8 cellular contexts compared by ENCODE assay signal in genomic region chr16:4371481-4372314, GRCh38. TPM values are rescaled to one million over a fixed set of nuclear protein-coding genes. Genes with fewer than 3 reads are reported as not detected.
DNase-seq lines count a peak whose midpoint lies in the region; TF ChIP-seq lines count a peak whose summit lies in the region.

TSS of gene VASN (plus strand) at chr16:4371848. CDS start at chr16:4380878, 9,030 bp downstream.

- 2% methylated on average over 86 of the region's 86 CpGs for WGBS in liver

- peak within 1 kb of the TSS; percentile 73 to 81 for H3K9ac ChIP-seq in liver (ENCODE audit: low read depth in 1 of 2, low read length in 2 of 2)

- no peak for TF ChIP-seq CTCF in liver (IDR thresholded peaks at IDR 0.05; ENCODE audit: low read depth, low read length, missing input control)

- no peaks in the 10 kb centered on the region for H3K9me3 ChIP-seq in liver (ENCODE audit: control insufficient read depth in 4 of 4, low read length in 3 of 4)

- in situ Hi-C loops in GM18951 (cut with MboI; ENCODE audit: low sequenced_read_pairs, unreplicated experiment), result no loop called here

- peak; percentile 63 for TF ChIP-seq POLR2A in GM18951 (IDR thresholded peaks at IDR 0.05; ENCODE audit: extremely low read depth, insufficient read depth, insufficient read length)

- H3K27me3 ChIP-seq in liver (ENCODE audit: control insufficient read depth in 4 of 4, insufficient read depth in 4 of 4, low read length in 3 of 4), result no peaks in the 10 kb centered on the region

- H3K4me3 ChIP-seq in liver (ENCODE audit: low read depth in 1 of 3, low read length in 3 of 3), result peak within 1 kb of the TSS; percentile 78 to 90 (median 84)

- H3K27ac ChIP-seq in liver (ENCODE audit: low read depth in 1 of 2, low read length in 2 of 2), result peak within 1 kb of the TSS; percentile 87 to 95

- DNase-seq in HuH-7.5 (ENCODE audit: low spot score), result peak; percentile 94
- peak; percentile 55 to 63 for DNase-seq in activated CD4-positive, alpha-beta T cell treated with anti-CD3 and anti-CD28 coated beads, Interleukin-2, amount 50 U/mL, for 4 hours
- DNase-seq in dermis blood vessel endothelial cell, result peak; percentile 72
- DNase-seq in stimulated activated CD4-positive, alpha-beta T cell treated with anti-CD3 and anti-CD28 coated beads, Interleukin-4, amount 100 ng/mL, for 1 hour, result peak; percentile 76
- no peak for DNase-seq in NCI-H1436 (lab: John Stamatoyannopoulos, UW)
- DNase-seq in NCI-H1105 (lab: John Stamatoyannopoulos, UW), result no peak

- TF ChIP-seq RAD21 in liver (IDR thresholded peaks at IDR 0.05), result no peak

- H3K4me1 ChIP-seq in liver (ENCODE audit: control insufficient read depth in 4 of 4, insufficient read depth in 4 of 4, low read length in 3 of 4), result peaks cover 21 to 63% (median 47%) of the 10 kb centered on the region in 4 donors

- no peaks in the 10 kb centered on the region for H3K36me3 ChIP-seq in liver (ENCODE audit: control insufficient read depth in 4 of 4, insufficient read depth in 3 of 4, low read depth in 1 of 4, low read length in 3 of 4)

TF ChIP-seq in liver, 16 proteins besides CTCF, POLR2A, EP300 and RAD21:
- TF ChIP-seq YY1 (IDR thresholded peaks at IDR 0.05) (no peak), EGR1 (IDR thresholded peaks at IDR 0.05; ENCODE audit: low read depth in 2 of 2) (no peak), HNF4G (IDR thresholded peaks at IDR 0.05) (no peak), FOXA1 (IDR thresholded peaks at IDR 0.05) (no peak), SP1 (IDR thresholded peaks at IDR 0.05) (peak; percentile 34), MAX (IDR thresholded peaks at IDR 0.05) (no peak), ZBTB33 (IDR thresholded peaks at IDR 0.05) (no peak), FOXA2 (IDR thresholded peaks at IDR 0.05) (no peak), NR2F2 (IDR thresholded peaks at IDR 0.05) (no peak), REST (IDR thresholded peaks at IDR 0.05) (peak; percentile 56), HNF4A (conservative IDR thresholded peaks at IDR 0.05) (no peak), RXRA (IDR thresholded peaks at IDR 0.05) (peak in 1 of 2 donors; percentile 17), ATF3 (IDR thresholded peaks at IDR 0.05) (no peak), GABPA (IDR thresholded peaks at IDR 0.05 in 1 of 2, conservative IDR thresholded peaks at IDR 0.05 in 1 of 2) (no peak)
TF ChIP-seq in liver: peak in this region for 3.

RNA-seq across cellular contexts. Expression of gene VASN, which starts in this region (rescaled TPM):
- total RNA-seq in dermis blood vessel endothelial cell (1.9 and 2.2 TPM in 2 replicates), liver (10 to 100 TPM; 19.7 to 22.7 TPM)
- polyA plus RNA-seq in liver, result 10 to 100 TPM in 1 of 2 donors, 1 to 10 TPM in 1; 6.2 to 26.9 TPM

Comparison
In these comparisons a context has a peak if more than half of its experiments do, and no peak if none do; other contexts are left out.
1. DNase-seq: peak in HuH-7.5 (single experiment), activated CD4-positive, alpha-beta T cell treated with anti-CD3 and anti-CD28 coated beads, Interleukin-2, amount 50 U/mL, for 4 hours (2 of 2), dermis blood vessel endothelial cell (single experiment) and stimulated activated CD4-positive, alpha-beta T cell treated with anti-CD3 and anti-CD28 coated beads, Interleukin-4, amount 100 ng/mL, for 1 hour (single experiment); none in NCI-H1436 (single experiment) and NCI-H1105 (single experiment).